In the genomic region with DNA sequence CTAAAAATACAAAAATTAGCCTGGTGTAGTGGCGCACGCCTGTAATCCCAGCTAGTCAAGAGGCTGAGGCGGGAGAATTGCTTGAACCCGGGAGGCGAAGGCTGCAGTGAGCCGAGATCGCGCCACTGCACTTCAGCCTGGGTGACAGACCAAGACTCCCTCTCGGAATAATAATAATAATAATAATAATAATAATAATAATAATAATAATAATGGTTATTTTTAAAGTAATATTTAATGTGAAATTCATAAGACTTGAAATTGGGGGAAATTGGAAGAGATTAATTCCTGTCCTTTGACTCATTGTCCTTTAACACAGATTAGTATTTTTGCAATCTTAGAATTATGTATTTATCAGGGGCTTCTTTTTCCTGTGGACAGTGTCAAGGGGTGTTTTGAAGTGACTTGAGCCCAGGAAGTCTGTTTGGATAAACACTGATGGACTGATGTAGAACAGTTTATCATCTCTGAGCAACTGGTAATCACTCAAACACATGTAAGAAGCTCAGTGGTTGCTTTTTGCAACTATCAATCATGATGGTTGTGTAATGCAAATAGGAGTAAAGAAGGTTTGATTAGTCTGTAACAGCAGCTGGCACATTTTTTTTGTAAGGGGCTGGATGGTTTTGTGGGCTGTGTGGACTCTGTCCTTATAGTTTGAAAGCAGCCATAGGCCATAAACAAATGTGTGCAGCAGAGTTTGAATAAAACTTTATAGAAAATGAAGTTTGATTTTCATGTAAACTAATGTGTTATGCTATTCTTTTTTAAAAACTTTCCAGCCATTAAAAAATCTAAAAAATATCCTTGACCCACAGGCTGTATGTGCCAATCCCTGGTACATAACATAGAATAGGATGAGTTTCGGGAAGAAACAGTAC, we compare ENCODE assay signal across 19 cellular contexts.
"Had no signal": no experiment of that assay in that cellular context is flagged by ENCODE, and none has a peak within 500 bp of the region (broad histone marks: within the 10 kb centered on the region; RNA-seq: fewer than 3 reads in every experiment).

No MANE protein-coding gene starts in this region.

- H3K9ac ChIP-seq: parathyroid adenoma had no signal

- H3K36me3 ChIP-seq: WERI-Rb-1 had no signal

- H3K4me2 ChIP-seq: smooth muscle cell had no signal

- H2AFZ ChIP-seq: parathyroid adenoma had no signal

- H3K27me3 Mint-ChIP-seq: activated CD4-positive, alpha-beta memory T cell treated with anti-CD3 and anti-CD28 coated beads, Interleukin-2, amount 10 ng/mL, durations not matched to agents 7 days and 5 days; activated CD8-positive, alpha-beta memory T cell treated with anti-CD3 and anti-CD28 coated beads, Interleukin-2, amount 10 ng/mL, durations not matched to agents 7 days and 5 days; activated naive CD8-positive, alpha-beta T cell treated with anti-CD3 and anti-CD28 coated beads for 36 hours; dendritic cell treated with granulocyte-macrophage colony-stimulating factor and Interleukin-4, amounts not matched to agents 40 ng/mL and 50 ng/mL, for 4 days; stimulated activated memory B cell treated with anti-CD40 and anti-IgM and Interleukin-4, amounts not matched to agents 10 μg/mL and 1 μg/mL and 100 μg/mL, for 72 hours had no signal

- H3K9me3 Mint-ChIP-seq: activated CD4-positive, alpha-beta memory T cell treated with anti-CD3 and anti-CD28 coated beads, Interleukin-2, amount 10 ng/mL, durations not matched to agents 7 days and 5 days; dendritic cell treated with granulocyte-macrophage colony-stimulating factor and Interleukin-4, amounts not matched to agents 40 ng/mL and 50 ng/mL, for 4 days; nephron; stimulated activated memory B cell treated with anti-CD40 and anti-IgM and Interleukin-4, amounts not matched to agents 10 μg/mL and 1 μg/mL and 100 μg/mL, for 72 hours; type B pancreatic cell had no signal

- H3K4me3 ChIP-seq: lung, smooth muscle cell, testis had no signal

- H3K9me3 ChIP-seq: testis had no signal

- H3K27me3 ChIP-seq: testis had no signal

- H3K4me1 ChIP-seq: testis had no signal

- H3K27ac Mint-ChIP-seq: activated CD4-positive, alpha-beta memory T cell treated with anti-CD3 and anti-CD28 coated beads, Interleukin-2, amount 10 ng/mL, durations not matched to agents 7 days and 5 days; activated naive CD8-positive, alpha-beta T cell treated with anti-CD3 and anti-CD28 coated beads for 36 hours; dendritic cell treated with granulocyte-macrophage colony-stimulating factor and Interleukin-4, amounts not matched to agents 40 ng/mL and 50 ng/mL, for 4 days; nephron; stimulated activated memory B cell treated with anti-CD40 and anti-IgM and Interleukin-4, amounts not matched to agents 10 μg/mL and 1 μg/mL and 100 μg/mL, for 72 hours; type B pancreatic cell had no signal

- H3K36me3 Mint-ChIP-seq: stimulated activated memory B cell treated with anti-CD40 and anti-IgM and Interleukin-4, amounts not matched to agents 10 μg/mL and 1 μg/mL and 100 μg/mL, for 72 hours had no signal

- H3K4me3 Mint-ChIP-seq: activated CD4-positive, alpha-beta memory T cell treated with anti-CD3 and anti-CD28 coated beads, Interleukin-2, amount 10 ng/mL, durations not matched to agents 7 days and 5 days; activated CD8-positive, alpha-beta memory T cell treated with anti-CD3 and anti-CD28 coated beads, Interleukin-2, amount 10 ng/mL, durations not matched to agents 7 days and 5 days; activated naive CD8-positive, alpha-beta T cell treated with anti-CD3 and anti-CD28 coated beads for 36 hours; dendritic cell treated with granulocyte-macrophage colony-stimulating factor and Interleukin-4, amounts not matched to agents 40 ng/mL and 50 ng/mL, for 4 days; nephron; stimulated activated memory B cell treated with anti-CD40 and anti-IgM and Interleukin-4, amounts not matched to agents 10 μg/mL and 1 μg/mL and 100 μg/mL, for 72 hours; type B pancreatic cell had no signal

- H3K27ac ChIP-seq: parathyroid adenoma, testis, WERI-Rb-1 had no signal

- ATAC-seq: activated CD8-positive, alpha-beta memory T cell treated with anti-CD3 and anti-CD28 coated beads, Interleukin-2, amount 10 ng/mL, durations not matched to agents 7 days and 5 days; left cardiac atrium; sciatic nerve; stimulated activated memory B cell treated with anti-CD40 and anti-IgM and Interleukin-4, amounts not matched to agents 10 μg/mL and 1 μg/mL and 100 μg/mL, for 72 hours had no signal

- H3K4me1 Mint-ChIP-seq: stimulated activated memory B cell treated with anti-CD40 and anti-IgM and Interleukin-4, amounts not matched to agents 10 μg/mL and 1 μg/mL and 100 μg/mL, for 72 hours had no signal

- DNase-seq: activated CD4-positive, alpha-beta memory T cell treated with anti-CD3 and anti-CD28 coated beads, Interleukin-2, amount 10 ng/mL, durations not matched to agents 7 days and 5 days; activated CD8-positive, alpha-beta memory T cell treated with anti-CD3 and anti-CD28 coated beads, Interleukin-2, amount 10 ng/mL, durations not matched to agents 7 days and 5 days; activated naive CD4-positive, alpha-beta T cell; activated naive CD8-positive, alpha-beta T cell treated with anti-CD3 and anti-CD28 coated beads for 36 hours; amniotic stem cell; effector memory CD4-positive, alpha-beta T cell; foreskin fibroblast; left cardiac atrium; stimulated activated CD4-positive, alpha-beta T cell treated with anti-CD3 and anti-CD28 coated beads, Interleukin-4, amount 100 ng/mL, for 24 hours; testis; WERI-Rb-1 had no signal
